Comparison of ENCODE assay signal across 8 cellular contexts in the genomic region with DNA sequence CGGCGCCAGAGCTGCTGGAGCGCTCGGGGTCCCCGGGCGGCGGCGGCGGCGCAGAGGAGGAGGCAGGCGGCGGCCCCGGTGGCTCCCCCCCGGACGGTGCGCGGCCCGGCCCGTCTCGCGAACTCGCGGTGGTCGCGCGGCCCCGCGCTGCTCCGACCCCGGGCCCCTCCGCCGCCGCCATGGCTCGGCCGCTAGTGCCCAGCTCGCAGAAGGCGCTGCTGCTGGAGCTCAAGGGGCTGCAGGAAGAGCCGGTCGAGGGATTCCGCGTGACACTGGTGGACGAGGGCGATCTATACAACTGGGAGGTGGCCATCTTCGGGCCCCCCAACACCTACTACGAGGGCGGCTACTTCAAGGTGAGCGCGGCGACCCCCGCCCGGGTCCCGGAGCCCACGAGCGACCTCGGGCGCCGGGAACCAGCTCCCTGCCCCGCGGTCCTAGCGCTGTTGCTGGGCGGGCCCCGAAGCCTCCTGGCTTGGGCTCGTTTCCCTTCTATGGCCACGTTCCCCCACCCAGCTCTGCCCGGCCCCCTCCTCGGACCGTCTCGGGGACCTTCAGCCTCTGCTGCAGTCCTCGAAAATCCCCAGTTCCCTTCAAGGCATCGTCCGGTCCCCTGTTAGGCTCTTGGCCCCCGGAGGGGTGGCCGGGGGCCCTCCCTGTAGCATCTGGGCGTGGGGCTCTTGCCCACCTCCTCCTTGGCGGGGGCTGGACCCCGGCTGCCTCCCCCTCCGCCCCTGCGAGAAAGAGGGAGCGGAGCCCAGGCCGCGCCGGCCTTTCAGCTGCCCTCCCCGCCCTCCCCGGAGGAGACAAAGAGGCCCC. TPM values are rescaled to one million over a fixed set of nuclear protein-coding genes. Genes with fewer than 3 reads are reported as not detected.
DNase-seq lines count a peak whose midpoint lies in the region; ATAC-seq and TF ChIP-seq lines count a peak whose summit lies in the region.

A gene with protein sequence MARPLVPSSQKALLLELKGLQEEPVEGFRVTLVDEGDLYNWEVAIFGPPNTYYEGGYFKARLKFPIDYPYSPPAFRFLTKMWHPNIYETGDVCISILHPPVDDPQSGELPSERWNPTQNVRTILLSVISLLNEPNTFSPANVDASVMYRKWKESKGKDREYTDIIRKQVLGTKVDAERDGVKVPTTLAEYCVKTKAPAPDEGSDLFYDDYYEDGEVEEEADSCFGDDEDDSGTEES (plus strand): TSS at position 8 of the 819 bp plus-strand sequence. CDS start 172 bp downstream, at position 180.

- peaks cover 0 to 22% (median 16%) of the 10 kb centered on the region in 9 donors for H3K36me3 ChIP-seq in heart left ventricle
- H3K36me3 ChIP-seq in rectal smooth muscle tissue (ENCODE audit: control insufficient read depth, insufficient read depth, low read length): peaks cover 12% of the 10 kb centered on the region

- H3K9me3 Mint-ChIP-seq in activated T-helper 1 cell treated with anti-CD3 and anti-CD28 coated beads, Interleukin-12 subunit alpha, Interleukin-12 subunit beta, Interleukin-2, Interleukin-4 antibody, amounts not matched to agents 30 ng/mL and 10 ng/mL and 1 ng/mL, durations not matched to agents 14 hours and 24 hours and 36 hours: no peaks in the 10 kb centered on the region

- H3K27me3 ChIP-seq in heart left ventricle (no peaks in the 10 kb centered on the region), rectal smooth muscle tissue (ENCODE audit: control insufficient read depth, insufficient read depth, low read length) (no peaks in the 10 kb centered on the region)

- H3K36me3 Mint-ChIP-seq in activated T-helper 1 cell treated with anti-CD3 and anti-CD28 coated beads, Interleukin-12 subunit alpha, Interleukin-12 subunit beta, Interleukin-2, Interleukin-4 antibody, amounts not matched to agents 30 ng/mL and 10 ng/mL and 1 ng/mL, durations not matched to agents 14 hours and 24 hours and 36 hours (ENCODE audit: low read depth): no peaks in the 10 kb centered on the region

- H3K27me3 Mint-ChIP-seq in activated T-helper 1 cell treated with anti-CD3 and anti-CD28 coated beads, Interleukin-12 subunit alpha, Interleukin-12 subunit beta, Interleukin-2, Interleukin-4 antibody, amounts not matched to agents 30 ng/mL and 10 ng/mL and 1 ng/mL, durations not matched to agents 14 hours and 24 hours and 36 hours (ENCODE audit: insufficient read depth): no peaks in the 10 kb centered on the region

- DNase-seq in AG04449 (ENCODE audit: low read depth, low spot score): no peak
- DNase-seq in activated T-helper 1 cell treated with anti-CD3 and anti-CD28 coated beads, Interleukin-12 subunit alpha, Interleukin-12 subunit beta, Interleukin-2, Interleukin-4 antibody, amounts not matched to agents 30 ng/mL and 10 ng/mL and 1 ng/mL, durations not matched to agents 14 hours and 24 hours and 36 hours (ENCODE audit: low spot score): no peak
- no peak for DNase-seq in heart left ventricle
- DNase-seq in globus pallidus (ENCODE audit: low spot score): no peak
- DNase-seq in AML-193 (lab: John Stamatoyannopoulos, UW): no peak

- peak within 1 kb of the TSS; percentile 81 for H3K27ac Mint-ChIP-seq in activated T-helper 1 cell treated with anti-CD3 and anti-CD28 coated beads, Interleukin-12 subunit alpha, Interleukin-12 subunit beta, Interleukin-2, Interleukin-4 antibody, amounts not matched to agents 30 ng/mL and 10 ng/mL and 1 ng/mL, durations not matched to agents 14 hours and 24 hours and 36 hours

- ATAC-seq in GM18867 (IDR thresholded peaks at IDR 0.05; ENCODE audit: unreplicated experiment) (peak; percentile 6), HG03354 (IDR thresholded peaks at IDR 0.05; ENCODE audit: poor library complexity, severe bottlenecking, unreplicated experiment) (peak; percentile 19), heart left ventricle (peak in 3 of 4 donors; percentile 4 to 9 (median 4))

- WGBS in heart left ventricle, 4 donors: 0 to 2% (median 0%) methylated on average over 50 to 84 of the region's 84 CpGs; no CpG with 5 or more reads in 1 of the 4 donors

- peak within 1 kb of the TSS; percentile 86 for H3K4me3 ChIP-seq in AG04449 (ENCODE audit: low read depth, low read length)
- peak within 1 kb of the TSS; percentile 74 to 100 (median 94) for H3K4me3 ChIP-seq in heart left ventricle
- H3K4me3 ChIP-seq in rectal smooth muscle tissue (ENCODE audit: low read length): peak within 1 kb of the TSS; percentile 93

- H3K9ac ChIP-seq in rectal smooth muscle tissue (ENCODE audit: low read length): peak within 1 kb of the TSS; percentile 82

- no peak for TF ChIP-seq CTCF in AG04449 (IDR thresholded peaks at IDR 0.05; ENCODE audit: insufficient read depth, low read length, missing control alignments)
- no peak for TF ChIP-seq CTCF in heart left ventricle (IDR thresholded peaks at IDR 0.05)

- POLR2A ChIA-PET in AG04449 (lab: Yijun Ruan, JAX): interaction anchor here (0.8 to 2.1 kb wide), 4 partner anchors 13 to 144 kb away, joined by 3 to 7 read pairs (median 4); a partner anchor contains a TSS

- H3K4me1 Mint-ChIP-seq in activated T-helper 1 cell treated with anti-CD3 and anti-CD28 coated beads, Interleukin-12 subunit alpha, Interleukin-12 subunit beta, Interleukin-2, Interleukin-4 antibody, amounts not matched to agents 30 ng/mL and 10 ng/mL and 1 ng/mL, durations not matched to agents 14 hours and 24 hours and 36 hours (ENCODE audit: low read depth): peaks cover 9% of the 10 kb centered on the region

- CTCF ChIA-PET in AG04449 (lab: Yijun Ruan, JAX): interaction anchor here (0.6 to 10.3 kb wide), 11 partner anchors 10 to 101 kb away, joined by 3 to 113 read pairs (median 3); no protein-coding TSS in a partner anchor

- peak in 1 of 2 donors; percentile 48 for TF ChIP-seq POLR2A in heart left ventricle (IDR thresholded peaks at IDR 0.05)

- H3K4me3 Mint-ChIP-seq in activated T-helper 1 cell treated with anti-CD3 and anti-CD28 coated beads, Interleukin-12 subunit alpha, Interleukin-12 subunit beta, Interleukin-2, Interleukin-4 antibody, amounts not matched to agents 30 ng/mL and 10 ng/mL and 1 ng/mL, durations not matched to agents 14 hours and 24 hours and 36 hours: peak within 1 kb of the TSS; percentile 88

- intact Hi-C loops in activated T-helper 1 cell treated with anti-CD3 and anti-CD28 coated beads, Interleukin-12 subunit alpha, Interleukin-12 subunit beta, Interleukin-2, Interleukin-4 antibody, amounts not matched to agents 30 ng/mL and 10 ng/mL and 1 ng/mL, durations not matched to agents 14 hours and 24 hours and 36 hours (cut with micrococcal nuclease): loop anchor here (1.0 kb wide), 4 partner anchors 21 to 148 kb away; a partner anchor contains a TSS
- intact Hi-C loops in heart left ventricle (cut with DNase I): loop anchor here in 9 of 10 donors (2.0 to 10.0 kb wide), 3 partner anchors 40 to 103 kb away; a partner anchor contains a TSS

- H3K27ac ChIP-seq in heart left ventricle: peak within 1 kb of the TSS; percentile 93 to 100 (median 98)
- H3K27ac ChIP-seq in rectal smooth muscle tissue (ENCODE audit: low read depth, low read length): peak within 1 kb of the TSS; percentile 92

- no peaks in the 10 kb centered on the region for H3K9me3 ChIP-seq in heart left ventricle

- H3K4me1 ChIP-seq in heart left ventricle (peaks cover 16 to 35% (median 28%) of the 10 kb centered on the region in 12 donors), rectal smooth muscle tissue (ENCODE audit: control insufficient read depth, insufficient read depth, low read length) (peaks cover 21% of the 10 kb centered on the region)

RNA-seq across cellular contexts. Expression of the gene that starts here (rescaled TPM):
- 56.6 and 58.2 TPM in 2 replicates for total RNA-seq in activated T-helper 1 cell treated with anti-CD3 and anti-CD28 coated beads, Interleukin-12 subunit alpha, Interleukin-12 subunit beta, Interleukin-2, Interleukin-4 antibody, amounts not matched to agents 30 ng/mL and 10 ng/mL and 1 ng/mL, durations not matched to agents 14 hours and 24 hours and 36 hours
- total RNA-seq in heart left ventricle: 100 to 1,000 TPM in 3 of 9 donors, 10 to 100 TPM in 6; 61.9 to 200 (median 84.6) TPM
- 100 to 1,000 TPM; 122 to 148 TPM for polyA plus RNA-seq in heart left ventricle
